23 cellular contexts compared by ENCODE assay signal in the genomic region with DNA sequence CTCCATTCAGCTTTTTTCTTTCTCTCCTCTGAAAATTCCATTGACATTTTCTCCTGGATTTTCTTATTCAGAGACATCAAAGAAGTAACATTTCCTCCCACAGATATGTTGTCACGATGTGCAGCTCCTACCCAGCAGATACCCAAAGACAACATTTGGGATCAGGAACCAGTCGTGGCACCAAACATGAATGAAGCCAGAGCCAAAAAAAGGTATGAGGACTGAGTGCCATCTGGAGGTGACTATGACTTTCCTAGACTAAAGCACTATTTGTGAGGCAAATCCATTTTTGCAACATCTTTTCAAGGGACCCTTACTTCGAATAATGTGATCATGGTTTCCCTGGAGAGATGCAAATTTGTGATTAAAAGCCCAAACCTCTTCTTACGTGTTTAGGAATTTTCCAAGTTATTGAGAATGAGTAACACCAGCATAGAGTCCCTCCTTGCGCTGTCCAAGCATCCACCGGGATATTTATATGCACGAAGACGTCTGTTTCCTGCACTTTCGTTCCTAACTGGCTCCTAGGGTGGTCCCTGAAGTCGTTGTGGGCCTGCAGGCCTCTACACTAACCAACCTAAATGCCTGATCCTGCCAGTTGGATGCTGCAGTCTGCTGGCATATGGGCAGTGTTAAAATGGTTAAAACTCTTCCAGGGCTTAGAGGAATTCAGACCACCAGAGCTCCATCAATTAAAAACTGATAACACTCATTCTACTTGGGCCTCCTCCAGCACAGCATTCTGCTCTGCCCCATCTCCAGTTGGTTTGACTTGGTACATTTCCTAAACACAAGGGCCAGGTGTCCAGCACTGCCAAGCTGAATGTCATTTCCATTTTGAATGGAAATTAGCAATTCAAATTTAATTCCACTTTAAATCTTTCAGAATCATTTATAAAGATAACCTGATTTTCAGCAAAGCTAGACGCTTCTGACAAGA.
"Had no signal": no experiment of that assay in that cellular context is flagged by ENCODE, and none has a peak within 500 bp of the region (broad histone marks: within the 10 kb centered on the region; RNA-seq: fewer than 3 reads in every experiment).

No MANE protein-coding gene starts in this region.

- H3K27me3 ChIP-seq: neutrophil, ovary, right lobe of liver, sigmoid colon, stomach, thyroid gland, tibial nerve, upper lobe of left lung, vagina had no signal

- H3K4me1 ChIP-seq: parathyroid adenoma, psoas muscle, right lobe of liver, sigmoid colon, stomach, thyroid gland, tibial nerve, upper lobe of left lung, vagina had no signal

- H3K9me3 ChIP-seq: neutrophil, ovary, psoas muscle, right lobe of liver, thoracic aorta, thyroid gland, vagina had no signal

- H3K4me3 ChIP-seq: ovary, psoas muscle, right lobe of liver, sigmoid colon, stomach, thoracic aorta, thyroid gland, tibial nerve, upper lobe of left lung, vagina had no signal

- H3K36me3 ChIP-seq: neutrophil, ovary, right lobe of liver, sigmoid colon, stomach, thoracic aorta, thyroid gland, tibial nerve, upper lobe of left lung, vagina had no signal

- DNase-seq: nephron progenitor cell; nucleus accumbens; ovary; posterior cingulate gyrus; psoas muscle; right cardiac atrium; right lobe of liver; sigmoid colon; small intestine; stimulated activated CD4-positive, alpha-beta T cell treated with anti-CD3 and anti-CD28 coated beads, Interleukin-15, amount 100 ng/mL, for 24 hours; stimulated activated CD4-positive, alpha-beta T cell treated with anti-CD3 and anti-CD28 coated beads, Interleukin-2, amount 100 ng/mL, for 24 hours; stimulated activated CD4-positive, alpha-beta T cell treated with anti-CD3 and anti-CD28 coated beads, Interleukin-2, amount 100 ng/mL, for 48 hours; stimulated activated CD4-positive, alpha-beta T cell treated with anti-CD3 and anti-CD28 coated beads, Interleukin-4, amount 100 ng/mL, for 24 hours; stimulated activated naive B cell treated with anti-CD40 and anti-IgM and Interleukin-4, amounts not matched to agents 10 μg/mL and 1 μg/mL and 100 μg/mL, for 72 hours; stimulated activated naive CD4-positive, alpha-beta T cell treated with Interleukin-2 at 50 U/mL for 16 hours; stomach; thyroid gland; upper lobe of left lung had no signal

- H3K27ac ChIP-seq: neutrophil, ovary, parathyroid adenoma, psoas muscle, right lobe of liver, sigmoid colon, stomach, thoracic aorta, thyroid gland, tibial nerve, upper lobe of left lung, vagina had no signal
